In the genomic region with DNA sequence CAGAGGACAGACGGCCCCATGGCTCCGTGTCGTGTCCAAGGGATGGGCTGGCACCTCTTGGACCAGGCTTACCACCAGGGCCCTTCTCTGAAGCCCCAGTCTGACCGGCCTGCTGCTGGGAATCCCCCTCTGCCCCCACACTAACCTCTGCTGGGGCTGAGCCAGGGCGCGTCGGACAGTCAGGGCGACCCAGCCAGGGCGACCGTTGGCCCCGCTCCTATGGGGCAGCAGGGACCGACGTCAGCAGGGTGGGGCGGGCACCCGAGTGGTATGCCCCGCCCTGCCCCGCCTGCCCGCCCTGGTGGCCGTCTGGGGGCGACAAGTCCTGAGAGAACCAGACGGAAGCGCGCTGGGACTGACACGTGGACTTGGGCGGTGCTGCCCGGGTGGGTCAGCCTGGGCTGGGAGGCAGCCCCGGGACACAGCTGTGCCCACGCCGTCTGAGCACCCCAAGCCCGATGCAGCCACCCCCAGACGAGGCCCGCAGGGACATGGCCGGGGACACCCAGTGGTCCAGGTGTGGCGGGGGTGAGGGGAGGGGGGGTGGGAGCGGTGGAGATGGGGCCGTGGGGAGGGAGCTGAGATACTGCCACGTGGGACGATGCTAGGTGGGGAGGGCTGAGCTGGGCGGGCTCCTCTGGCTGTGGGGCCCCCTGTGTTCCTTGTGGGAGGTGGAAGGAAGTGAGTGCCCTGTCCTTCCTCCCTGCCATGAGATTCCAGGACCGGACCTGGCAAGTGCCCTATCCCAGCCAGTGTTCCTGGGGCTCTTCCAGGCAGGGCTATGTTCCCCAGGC, we compare ENCODE assay signal across 8 cellular contexts. TPM values are rescaled to one million over a fixed set of nuclear protein-coding genes. Genes with fewer than 3 reads are reported as not detected.
DNase-seq lines count a peak whose midpoint lies in the region; ATAC-seq and TF ChIP-seq lines count a peak whose summit lies in the region.

A gene with protein sequence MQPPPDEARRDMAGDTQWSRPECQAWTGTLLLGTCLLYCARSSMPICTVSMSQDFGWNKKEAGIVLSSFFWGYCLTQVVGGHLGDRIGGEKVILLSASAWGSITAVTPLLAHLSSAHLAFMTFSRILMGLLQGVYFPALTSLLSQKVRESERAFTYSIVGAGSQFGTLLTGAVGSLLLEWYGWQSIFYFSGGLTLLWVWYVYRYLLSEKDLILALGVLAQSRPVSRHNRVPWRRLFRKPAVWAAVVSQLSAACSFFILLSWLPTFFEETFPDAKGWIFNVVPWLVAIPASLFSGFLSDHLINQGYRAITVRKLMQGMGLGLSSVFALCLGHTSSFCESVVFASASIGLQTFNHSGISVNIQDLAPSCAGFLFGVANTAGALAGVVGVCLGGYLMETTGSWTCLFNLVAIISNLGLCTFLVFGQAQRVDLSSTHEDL (plus strand): TSS at position 337 of the 794 bp plus-strand sequence. CDS start 122 bp downstream, at position 459.

- H3K27me3 Mint-ChIP-seq in naive thymus-derived CD8-positive, alpha-beta T cell: no peaks in the 10 kb centered on the region

- WGBS in esophagus squamous epithelium, 2 donors: 14 to 20% methylated on average over 2 to 6 of the region's 40 CpGs

- intact Hi-C loops in esophagus squamous epithelium (cut with DNase I): no loop called here

- H3K36me3 ChIP-seq in esophagus squamous epithelium: peaks cover 0 to 38% (median 5%) of the 10 kb centered on the region in 3 donors

- no peaks in the 10 kb centered on the region for H3K27me3 ChIP-seq in esophagus squamous epithelium

- H3K4me3 Mint-ChIP-seq in naive thymus-derived CD8-positive, alpha-beta T cell: peak within 1 kb of the TSS; percentile 76 to 92 (median 88)

- H3K27ac Mint-ChIP-seq in naive thymus-derived CD8-positive, alpha-beta T cell: peak within 1 kb of the TSS; percentile 88 to 97 (median 95)

- TF ChIP-seq POLR2A in esophagus squamous epithelium (IDR thresholded peaks at IDR 0.05): peak in 1 of 4 donors; percentile 27

- peaks cover 13 to 60% (median 32%) of the 10 kb centered on the region in 4 donors for H3K4me1 Mint-ChIP-seq in naive thymus-derived CD8-positive, alpha-beta T cell

- TF ChIP-seq CTCF in esophagus squamous epithelium (IDR thresholded peaks at IDR 0.05): no peak

- ATAC-seq in GM19043 (IDR thresholded peaks at IDR 0.05; ENCODE audit: low read depth, unreplicated experiment): peak; percentile 46
- peak; percentile 47 for ATAC-seq in HG03460 (IDR thresholded peaks at IDR 0.05; ENCODE audit: unreplicated experiment)
- peak in 1 of 2 donors; percentile 10 for ATAC-seq in naive thymus-derived CD8-positive, alpha-beta T cell

- peaks cover 0 to 26% (median 19%) of the 10 kb centered on the region in 3 donors for H3K36me3 Mint-ChIP-seq in naive thymus-derived CD8-positive, alpha-beta T cell

- H3K27ac ChIP-seq in esophagus squamous epithelium: peak within 1 kb of the TSS; percentile 67 to 96 (median 84)

- POLR2A ChIA-PET in naive thymus-derived CD8-positive, alpha-beta T cell (lab: Charles Lee): interaction anchor here (0.7 to 4.6 kb wide), 6 partner anchors 11 to 56 kb away, joined by 4 to 90 read pairs (median 24); a partner anchor contains a TSS

- peak; percentile 80 for DNase-seq in AG08396 (ENCODE audit: low spot score)
- peak; percentile 43 to 51 for DNase-seq in activated CD4-positive, alpha-beta T cell treated with anti-CD3 and anti-CD28 coated beads, Interleukin-2, amount 50 U/mL, for 48 hours
- peak; percentile 22 for DNase-seq in esophagus squamous epithelium (lab: John Stamatoyannopoulos, UW)
- peak in 2 of 10 donors; percentile 37 to 55 for DNase-seq in naive thymus-derived CD8-positive, alpha-beta T cell
- no peak for DNase-seq in 8988T
- no peak for DNase-seq in inferior parietal cortex (ENCODE audit: extremely low spot score)

- H3K4me1 ChIP-seq in esophagus squamous epithelium: peaks cover 20 to 34% (median 28%) of the 10 kb centered on the region in 3 donors

- H3K9me3 ChIP-seq in esophagus squamous epithelium: no peaks in the 10 kb centered on the region

- H3K4me3 ChIP-seq in esophagus squamous epithelium: peak within 1 kb of the TSS in 3 of 4 donors; percentile 33 to 61 (median 37)

- H3K9me3 Mint-ChIP-seq in naive thymus-derived CD8-positive, alpha-beta T cell: no peaks in the 10 kb centered on the region

RNA-seq across cellular contexts. Expression of the gene that starts here (rescaled TPM):
- total RNA-seq in esophagus squamous epithelium: 1 to 10 TPM in 2 of 4 donors, under 1 TPM in 2; 0.31 to 3.9 (median 1.4) TPM
- total RNA-seq in naive thymus-derived CD8-positive, alpha-beta T cell: 10 to 100 TPM; 11.3 TPM
- polyA plus RNA-seq in naive thymus-derived CD8-positive, alpha-beta T cell: 1 to 10 TPM; 1.2 to 2.0 (median 1.5) TPM

Comparison
In these comparisons a context has a peak if more than half of its experiments do, and no peak if none do; other contexts are left out.
1. DNase-seq: peak in AG08396 (single experiment), activated CD4-positive, alpha-beta T cell treated with anti-CD3 and anti-CD28 coated beads, Interleukin-2, amount 50 U/mL, for 48 hours (2 of 2) and esophagus squamous epithelium (single experiment); none in 8988T (single experiment) and inferior parietal cortex (single experiment).